Comparison of ENCODE assay signal across 27 cellular contexts in the genomic region with DNA sequence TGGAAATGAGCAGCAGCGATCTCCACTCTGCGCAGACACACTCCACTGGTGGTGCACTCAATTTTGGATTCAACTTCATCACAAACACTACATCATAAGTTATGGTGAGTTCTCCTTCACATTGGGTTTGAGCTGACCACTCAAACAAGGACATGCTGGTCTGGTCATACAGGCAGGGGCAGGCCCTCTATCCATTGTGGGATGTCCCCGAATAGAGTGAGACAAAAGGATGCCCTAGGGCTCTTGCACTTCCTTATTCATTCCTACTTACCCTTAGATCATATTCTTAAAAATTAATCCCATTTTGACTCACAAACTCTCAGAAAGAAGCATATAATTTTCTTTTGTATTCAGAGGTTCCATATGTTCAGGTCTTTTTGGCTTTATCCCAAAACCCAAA.
"Had no signal": no experiment of that assay in that cellular context is flagged by ENCODE, and none has a peak within 500 bp of the region (broad histone marks: within the 10 kb centered on the region; RNA-seq: fewer than 3 reads in every experiment).

No MANE protein-coding gene starts in this region.

- H3K4me1 Mint-ChIP-seq: immature natural killer cell; naive thymus-derived CD4-positive, alpha-beta T cell; stimulated activated memory B cell treated with anti-CD40 and anti-IgM and Interleukin-4, amounts not matched to agents 10 μg/mL and 1 μg/mL and 100 μg/mL, for 72 hours; stimulated activated naive CD8-positive, alpha-beta T cell treated with anti-CD3 and anti-CD28 coated beads, Interleukin-15, amount 100 ng/mL, for 72 hours had no signal

- ATAC-seq: left colon; left lung; lower lobe of right lung; mucosa of descending colon; naive thymus-derived CD4-positive, alpha-beta T cell; natural killer cell treated with Interleukin-12 subunit alpha and Interleukin-12 subunit beta and Interleukin-15 and Interleukin-18, amount 100 ng/mL, for 72 hours; right lobe of liver; stimulated activated memory B cell treated with anti-CD40 and anti-IgM and Interleukin-4, amounts not matched to agents 10 μg/mL and 1 μg/mL and 100 μg/mL, for 72 hours; stimulated activated naive CD8-positive, alpha-beta T cell treated with anti-CD3 and anti-CD28 coated beads, Interleukin-15, amount 100 ng/mL, for 72 hours had no signal

- H3K27me3 Mint-ChIP-seq: progenitor cell of endocrine pancreas, type B pancreatic cell had no signal

- DNase-seq: hypothalamus; immature natural killer cell; kidney; left colon; left lung; lower lobe of right lung; mesendoderm; midbrain; mucosa of descending colon; naive thymus-derived CD4-positive, alpha-beta T cell; ovary; right lobe of liver; stimulated activated CD4-positive, alpha-beta T cell treated with anti-CD3 and anti-CD28 coated beads, Interleukin-1b, Interleukin-23, amount 100 ng/mL, for 48 hours; stimulated activated CD4-positive, alpha-beta T cell treated with anti-CD3 and anti-CD28 coated beads, Interleukin-2, amount 100 ng/mL, for 48 hours; stimulated activated CD4-positive, alpha-beta T cell treated with anti-CD3 and anti-CD28 coated beads, Interleukin-4, amount 100 ng/mL, for 4 hours; stimulated activated CD8-positive, alpha-beta memory T cell treated with anti-CD3 and anti-CD28 coated beads, Interleukin-4, amount 100 ng/mL, for 48 hours; stimulated activated naive CD4-positive, alpha-beta T cell treated with Interleukin-2 at 50 U/mL for 16 hours; stimulated activated naive CD8-positive, alpha-beta T cell treated with anti-CD3 and anti-CD28 coated beads, Interleukin-15, amount 100 ng/mL, for 72 hours; substantia nigra; uterus had no signal

- H3K36me3 Mint-ChIP-seq: immature natural killer cell; naive thymus-derived CD4-positive, alpha-beta T cell; natural killer cell treated with Interleukin-12 subunit alpha and Interleukin-12 subunit beta and Interleukin-15 and Interleukin-18, amount 100 ng/mL, for 72 hours; stimulated activated memory B cell treated with anti-CD40 and anti-IgM and Interleukin-4, amounts not matched to agents 10 μg/mL and 1 μg/mL and 100 μg/mL, for 72 hours; type B pancreatic cell had no signal

- H3K4me3 ChIP-seq: left lung, lower lobe of right lung, mucosa of descending colon, ovary, right atrium auricular region, right lobe of liver, smooth muscle cell, tibial nerve, uterus had no signal

- H3K9me3 Mint-ChIP-seq: immature natural killer cell; natural killer cell treated with Interleukin-12 subunit alpha and Interleukin-12 subunit beta and Interleukin-15 and Interleukin-18, amount 100 ng/mL, for 72 hours; stimulated activated memory B cell treated with anti-CD40 and anti-IgM and Interleukin-4, amounts not matched to agents 10 μg/mL and 1 μg/mL and 100 μg/mL, for 72 hours; stimulated activated naive CD8-positive, alpha-beta T cell treated with anti-CD3 and anti-CD28 coated beads, Interleukin-15, amount 100 ng/mL, for 72 hours had no signal

- H3K27ac Mint-ChIP-seq: immature natural killer cell; naive thymus-derived CD4-positive, alpha-beta T cell; natural killer cell treated with Interleukin-12 subunit alpha and Interleukin-12 subunit beta and Interleukin-15 and Interleukin-18, amount 100 ng/mL, for 72 hours; progenitor cell of endocrine pancreas; stimulated activated memory B cell treated with anti-CD40 and anti-IgM and Interleukin-4, amounts not matched to agents 10 μg/mL and 1 μg/mL and 100 μg/mL, for 72 hours; stimulated activated naive CD8-positive, alpha-beta T cell treated with anti-CD3 and anti-CD28 coated beads, Interleukin-15, amount 100 ng/mL, for 72 hours; type B pancreatic cell had no signal

- H3K27me3 ChIP-seq: left lung, ovary, right atrium auricular region, right lobe of liver, tibial nerve, uterus had no signal

- H3K4me2 ChIP-seq: smooth muscle cell had no signal

- H3K4me3 Mint-ChIP-seq: immature natural killer cell; naive thymus-derived CD4-positive, alpha-beta T cell; natural killer cell treated with Interleukin-12 subunit alpha and Interleukin-12 subunit beta and Interleukin-15 and Interleukin-18, amount 100 ng/mL, for 72 hours; stimulated activated memory B cell treated with anti-CD40 and anti-IgM and Interleukin-4, amounts not matched to agents 10 μg/mL and 1 μg/mL and 100 μg/mL, for 72 hours; stimulated activated naive CD8-positive, alpha-beta T cell treated with anti-CD3 and anti-CD28 coated beads, Interleukin-15, amount 100 ng/mL, for 72 hours; type B pancreatic cell had no signal

- H3K9me3 ChIP-seq: left lung, lower lobe of right lung, mucosa of descending colon, ovary, right atrium auricular region, right lobe of liver, tibial nerve, uterus had no signal

- H3K4me1 ChIP-seq: left lung, lower lobe of right lung, right atrium auricular region, right lobe of liver, uterus had no signal

- H3K36me3 ChIP-seq: left lung, lower lobe of right lung, ovary, right atrium auricular region, right lobe of liver, tibial nerve, uterus had no signal

- H3K27ac ChIP-seq: left lung, lower lobe of right lung, ovary, right atrium auricular region, right lobe of liver, tibial nerve, uterus had no signal
